In the genomic region with DNA sequence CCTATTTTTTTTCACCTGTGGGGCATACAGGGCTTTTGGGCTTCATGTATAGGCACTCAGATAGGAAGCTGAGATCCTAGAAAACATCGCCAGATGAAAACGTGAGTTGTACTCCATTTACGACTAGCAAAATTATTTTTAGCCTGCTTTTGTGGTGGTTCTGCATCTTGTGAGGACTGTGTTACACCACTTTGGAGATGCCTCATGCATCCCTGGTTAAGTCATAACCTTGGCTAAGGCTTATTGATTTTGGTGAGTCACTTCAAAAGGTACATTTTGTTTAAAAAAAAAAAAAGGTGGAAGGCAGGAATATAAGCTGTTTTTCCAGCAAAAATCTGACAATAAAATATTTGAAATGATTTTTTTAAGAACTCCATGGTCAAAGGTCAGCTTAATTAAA, we compare ENCODE assay signal across 20 cellular contexts.
"Had no signal": no experiment of that assay in that cellular context is flagged by ENCODE, and none has a peak within 500 bp of the region (broad histone marks: within the 10 kb centered on the region; RNA-seq: fewer than 3 reads in every experiment).

No MANE protein-coding gene starts in this region.

- DNase-seq: activated CD4-positive, alpha-beta memory T cell treated with anti-CD3 and anti-CD28 coated beads for 36 hours; activated CD4-positive, alpha-beta T cell treated with anti-CD3 and anti-CD28 coated beads for 4 hours; activated CD8-positive, alpha-beta memory T cell treated with anti-CD3 and anti-CD28 coated beads, Interleukin-2, amount 10 ng/mL, durations not matched to agents 7 days and 5 days; activated naive CD4-positive, alpha-beta T cell treated with Interleukin-2 at 50 U/mL for 16 hours; activated naive CD8-positive, alpha-beta T cell treated with anti-CD3 and anti-CD28 coated beads, Interleukin-2, amount 10 ng/mL, durations not matched to agents 7 days and 5 days; amygdala; caudate nucleus; effector memory CD8-positive, alpha-beta T cell; heart left ventricle; left ventricle myocardium superior; mucosa of descending colon; naive B cell; right cardiac atrium; stimulated activated CD4-positive, alpha-beta T cell treated with anti-CD3 and anti-CD28 coated beads, Interleukin-4, amount 100 ng/mL, for 1 hour; stimulated activated naive CD8-positive, alpha-beta T cell treated with anti-CD3 and anti-CD28 coated beads, Interleukin-15, amount 100 ng/mL, for 72 hours had no signal

- H3K27me3 ChIP-seq: heart left ventricle, suprapubic skin, vagina had no signal

- H3K4me1 ChIP-seq: heart left ventricle, prostate gland, suprapubic skin, vagina had no signal

- H3K4me3 ChIP-seq: heart left ventricle, mucosa of descending colon, prostate gland, skin epidermis, suprapubic skin, vagina had no signal

- H3K36me3 ChIP-seq: heart left ventricle, prostate gland, suprapubic skin, vagina had no signal

- H3K27ac ChIP-seq: heart left ventricle, prostate gland, skin epidermis, suprapubic skin, vagina had no signal

- ATAC-seq: activated CD8-positive, alpha-beta memory T cell treated with anti-CD3 and anti-CD28 coated beads, Interleukin-2, amount 10 ng/mL, durations not matched to agents 7 days and 5 days; effector memory CD8-positive, alpha-beta T cell; heart left ventricle; left ventricle myocardium superior; mucosa of descending colon; right cardiac atrium; stimulated activated naive CD8-positive, alpha-beta T cell treated with anti-CD3 and anti-CD28 coated beads, Interleukin-15, amount 100 ng/mL, for 72 hours; WTC11 had no signal

- H3K9me3 ChIP-seq: heart left ventricle, mucosa of descending colon, prostate gland, suprapubic skin, vagina had no signal
